ENCODE assay signal across 8 cellular contexts in the genomic region with DNA sequence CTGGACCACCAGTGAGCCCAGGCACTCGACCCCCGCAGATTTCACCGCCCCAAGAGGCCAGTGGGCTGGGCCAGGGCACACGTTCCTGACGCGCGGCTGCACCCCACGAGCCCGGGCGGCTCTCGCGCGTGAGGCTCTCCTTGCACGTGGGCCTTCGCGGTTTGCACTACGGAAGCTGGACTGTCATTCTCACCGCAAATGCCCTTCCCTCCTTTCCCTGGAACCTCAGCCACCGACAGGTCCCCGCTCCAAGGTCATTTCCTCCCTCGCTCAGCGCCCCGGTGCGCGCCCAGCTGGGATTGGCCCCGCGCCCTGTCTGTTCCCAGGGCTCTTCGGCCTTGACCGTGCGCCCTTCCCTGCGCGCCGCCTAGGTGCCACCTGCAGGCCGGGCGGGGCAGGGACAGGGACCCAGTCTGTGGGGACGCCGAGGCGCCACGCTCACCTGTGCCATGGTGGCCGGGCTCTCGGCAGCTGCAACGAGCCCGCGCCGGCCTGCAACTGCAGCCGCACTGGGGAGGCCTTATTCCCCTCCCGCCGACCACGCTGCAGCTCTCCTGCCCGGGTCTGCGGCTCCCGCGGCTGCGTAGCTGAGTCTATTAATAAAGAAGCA. TPM values are rescaled to one million over a fixed set of nuclear protein-coding genes. Genes with fewer than 3 reads are reported as not detected.
DNase-seq lines count a peak whose midpoint lies in the region; ATAC-seq and TF ChIP-seq lines count a peak whose summit lies in the region.

No MANE protein-coding gene starts in this region.

- peaks cover 5% of the 10 kb centered on the region for H4K20me1 ChIP-seq in Loucy (ENCODE audit: insufficient read depth, low read length, poor library complexity, severe bottlenecking)

- H3F3A ChIP-seq in Loucy (ENCODE audit: low read depth): peaks cover 15% of the 10 kb centered on the region

- peak; percentile 34 to 79 (median 68) for DNase-seq in CD4-positive, alpha-beta T cell
- DNase-seq in GM20000 (ENCODE audit: low spot score) (peak; percentile 91), T-helper 2 cell (peak; percentile 53 to 83 (median 66)), astrocyte of the spinal cord (ENCODE audit: low read depth, low spot score) (peak; percentile 33), kidney tubule cell (ENCODE audit: low spot score) (peak; percentile 85), occipital lobe (lab: John Stamatoyannopoulos, UW) (no peak)
- peak; percentile 49 to 75 (median 56) for DNase-seq in stimulated activated CD4-positive, alpha-beta T cell treated with anti-CD3 and anti-CD28 coated beads, TNF-alpha, amount 100 ng/mL, for 24 hours (ENCODE audit: low read depth in 3 of 3)

- peak overlapping the region; percentile 87 for H3K4me2 ChIP-seq in Loucy (ENCODE audit: low read depth, low read length, poor library complexity, severe bottlenecking)

- H3K36me3 ChIP-seq in Loucy (ENCODE audit: insufficient read depth, low read length): no peaks in the 10 kb centered on the region

- no peaks in the 10 kb centered on the region for H3K27me3 ChIP-seq in CD4-positive, alpha-beta T cell (ENCODE audit: control insufficient read depth, insufficient read depth, low read length)
- H3K27me3 ChIP-seq in Loucy (ENCODE audit: insufficient read depth, low read length, poor library complexity, severe bottlenecking): no peaks in the 10 kb centered on the region

- intact Hi-C loops in CD4-positive, alpha-beta T cell (cut with DNase I, micrococcal nuclease): loop anchor here (1.0 to 10.0 kb wide), 9 partner anchors 19 to 379 kb away; partner anchors contain the start of genes IGHMBP2 (in 2 of the 2), MRPL21 (in 2 of the 2), TESMIN (in 2 of the 2) and PPP6R3 (in 1 of the 2)

- H3K9me2 ChIP-seq in Loucy (replicated peaks; ENCODE audit: low read depth, low read length): no peaks in the 10 kb centered on the region

- peak; percentile 33 for ATAC-seq in CD4-positive, alpha-beta T cell (ENCODE audit: poor library complexity)

- H3K4me3 Mint-ChIP-seq in CD4-positive, alpha-beta T cell: peak overlapping the region; percentile 91

- CTCF ChIA-PET in CD4-positive, alpha-beta T cell (lab: Charles Lee): interaction anchor here (0.8 to 3.7 kb wide), 14 partner anchors 9 to 254 kb away, joined by 3 to 42 read pairs (median 4); no protein-coding TSS in a partner anchor

- H3K27ac Mint-ChIP-seq in CD4-positive, alpha-beta T cell: peak overlapping the region; percentile 70

- H3K4me3 ChIP-seq in Loucy (ENCODE audit: low read length, poor library complexity, severe bottlenecking): peak overlapping the region; percentile 98
- peak overlapping the region; percentile 1 for H3K4me3 ChIP-seq in astrocyte of the spinal cord (ENCODE audit: low read depth, low read length)

- peak overlapping the region; percentile 79 for H3K9ac ChIP-seq in Loucy (ENCODE audit: low read depth, low read length, poor library complexity, severe bottlenecking)

- no peaks in the 10 kb centered on the region for H3K27me3 Mint-ChIP-seq in CD4-positive, alpha-beta T cell

- no peaks in the 10 kb centered on the region for H3K9me3 ChIP-seq in CD4-positive, alpha-beta T cell (ENCODE audit: control insufficient read depth, low read length)
- no peaks in the 10 kb centered on the region for H3K9me3 ChIP-seq in Loucy (ENCODE audit: insufficient read depth, low read depth, low read length)

- H3K27ac ChIP-seq in CD4-positive, alpha-beta T cell (ENCODE audit: low read depth, low read length): peak overlapping the region; percentile 2

- H3K36me3 Mint-ChIP-seq in CD4-positive, alpha-beta T cell (ENCODE audit: low read depth): peaks cover 5% of the 10 kb centered on the region

- H2AFZ ChIP-seq in Loucy (ENCODE audit: low read length): peak overlapping the region; percentile 92

- no peaks in the 10 kb centered on the region for H3K9me3 Mint-ChIP-seq in CD4-positive, alpha-beta T cell

- in situ Hi-C loops in astrocyte of the spinal cord (cut with HindIII; ENCODE audit: low sequenced_read_pairs): no loop called here

- H3K79me2 ChIP-seq in Loucy (ENCODE audit: insufficient read depth, low read length): peaks cover 25% of the 10 kb centered on the region

- peaks cover 43% of the 10 kb centered on the region for H3K4me1 Mint-ChIP-seq in CD4-positive, alpha-beta T cell (ENCODE audit: low read depth)

- peaks cover 24% of the 10 kb centered on the region for H3K4me1 ChIP-seq in Loucy (ENCODE audit: insufficient read depth, low read length, poor library complexity, severe bottlenecking)

- POLR2A ChIA-PET in CD4-positive, alpha-beta T cell (lab: Charles Lee): interaction anchor here (0.6 to 1.7 kb wide), 10 partner anchors 9 to 1807 kb away, joined by 3 to 8 read pairs (median 4); partner anchors contain the start of gene C11orf24

- TF ChIP-seq CTCF in CD4-positive, alpha-beta T cell (IDR thresholded peaks at IDR 0.05): peak; percentile 78
- TF ChIP-seq CTCF in GM20000 (IDR thresholded peaks at IDR 0.05; ENCODE audit: extremely low read depth, missing control alignments) (peak; percentile 85), Loucy (conservative IDR thresholded peaks at IDR 0.05; ENCODE audit: low read length) (peak; percentile 63), astrocyte of the spinal cord (IDR thresholded peaks at IDR 0.05; ENCODE audit: low read depth, low read length) (peak; percentile 31)

RNA-seq across cellular contexts. Expression of gene CPT1A, which starts 2.1 kb away (rescaled TPM):
- 10 to 100 TPM; 11.3 to 13.2 TPM for total RNA-seq in CD4-positive, alpha-beta T cell
- 5.5 TPM for total RNA-seq in occipital lobe

RNA-seq across cellular contexts. Expression of gene MRPL21, which starts 59.8 kb away (rescaled TPM):
- 10 to 100 TPM; 47.5 to 48.0 TPM for total RNA-seq in CD4-positive, alpha-beta T cell
- 43.2 TPM for total RNA-seq in occipital lobe

RNA-seq across cellular contexts. Expression of gene IGHMBP2, which starts 59.9 kb away (rescaled TPM):
- 10 to 100 TPM; 17.5 to 18.5 TPM for total RNA-seq in CD4-positive, alpha-beta T cell
- 8.1 TPM for total RNA-seq in occipital lobe

Comparison
In these comparisons a context has a peak if more than half of its experiments do, and no peak if none do; other contexts are left out.
1. CTCF ChIP-seq: peak in every context shown above with its lines; median percentile 85 in GM20000; 78 in CD4-positive, alpha-beta T cell; 63 in Loucy; 31 in astrocyte of the spinal cord.